ENCODE assay signal across 28 cellular contexts in genomic region chr5:170126626-170127025, GRCh38. TPM values are rescaled to one million over a fixed set of nuclear protein-coding genes. Genes with fewer than 3 reads are reported as not detected.
"Had no signal": no experiment of that assay in that cellular context is flagged by ENCODE, and none has a peak within 500 bp of the region (broad histone marks: within the 10 kb centered on the region; RNA-seq: fewer than 3 reads in every experiment).

No MANE protein-coding gene starts in this region.

- H3K27ac ChIP-seq: coronary artery, dorsolateral prefrontal cortex, epithelial cell of prostate, esophagus squamous epithelium, gastrocnemius medialis, heart right ventricle, left lung, lower lobe of right lung had no signal

- H3K9me3 ChIP-seq: gastrocnemius medialis had no signal

- DNase-seq: dermis blood vessel endothelial cell; dorsolateral prefrontal cortex; effector CD4-positive, alpha-beta T cell; effector memory CD4-positive, alpha-beta T cell; erythroblast; esophagus squamous epithelium; foreskin fibroblast; foreskin melanocyte; gastrocnemius medialis; glutamatergic neuron; heart right ventricle; hippocampal formation; left cardiac atrium; left lung; left ventricle myocardium superior; lower lobe of right lung; mesenchymal stem cell; mucosa of descending colon; naive B cell; naive thymus-derived CD8-positive, alpha-beta T cell had no signal

- H3K27me3 ChIP-seq: dorsolateral prefrontal cortex, esophagus squamous epithelium, gastrocnemius medialis, left lung had no signal

- H3K36me3 ChIP-seq: esophagus squamous epithelium, gastrocnemius medialis, heart right ventricle, left lung, lower lobe of right lung had no signal

- H3K4me1 ChIP-seq: esophagus squamous epithelium, gastrocnemius medialis, heart right ventricle, left lung, lower lobe of right lung had no signal

- H3K4me3 ChIP-seq: coronary artery, dorsolateral prefrontal cortex, esophagus squamous epithelium, gastrocnemius medialis, heart right ventricle, left lung, lower lobe of right lung, mucosa of descending colon had no signal

RNA-seq across cellular contexts. Expression of gene FOXI1, which starts 20.9 kb away (rescaled TPM):
- total RNA-seq: dermis blood vessel endothelial cell; dorsolateral prefrontal cortex; esophagus squamous epithelium; gastrocnemius medialis; glomerular endothelial cell; heart right ventricle; kidney epithelial cell; left cardiac atrium; left lung; left ventricle myocardium superior; lower lobe of right lung; lung microvascular endothelial cell; mesenteric fat pad; mesothelial cell of epicardium; myocyte; naive thymus-derived CD8-positive, alpha-beta T cell had no signal
